11 cellular contexts compared by ENCODE assay signal in genomic region chr19:1084024-1084868, GRCh38. TPM values are rescaled to one million over a fixed set of nuclear protein-coding genes. Genes with fewer than 3 reads are reported as not detected.
DNase-seq lines count a peak whose midpoint lies in the region; ATAC-seq lines count a peak whose summit lies in the region.
"Had no signal": no experiment of that assay in that cellular context is flagged by ENCODE, and none has a peak within 500 bp of the region (broad histone marks: within the 10 kb centered on the region; RNA-seq: fewer than 3 reads in every experiment).

No MANE protein-coding gene starts in this region.

- intact Hi-C loops in activated CD4-positive, alpha-beta memory T cell treated with anti-CD3 and anti-CD28 coated beads for 36 hours (cut with micrococcal nuclease) = no loop called here

- peaks cover 61% of the 10 kb centered on the region for H3K36me3 ChIP-seq in CD8-positive, alpha-beta memory T cell (ENCODE audit: insufficient read depth, low read length)
- peaks cover 32% of the 10 kb centered on the region for H3K36me3 ChIP-seq in HAP-1 (replicated peaks)
- H3K36me3 ChIP-seq: uterus had no signal

- peak overlapping the region; percentile 60 for H3K27ac Mint-ChIP-seq in T-helper 2 cell treated with Interferon-gamma antibody and Interleukin-4, amounts not matched to agents 5 μg/mL and 100 μg/mL, for 36 hours
- H3K27ac Mint-ChIP-seq in CD8-positive, alpha-beta memory T cell = peak overlapping the region; percentile 24 to 82 (median 60)
- peak overlapping the region; percentile 3 for H3K27ac Mint-ChIP-seq in activated CD4-positive, alpha-beta memory T cell treated with anti-CD3 and anti-CD28 coated beads for 36 hours
- peak overlapping the region; percentile 86 for H3K27ac Mint-ChIP-seq in memory B cell

- H3K4me1 Mint-ChIP-seq in T-helper 2 cell treated with Interferon-gamma antibody and Interleukin-4, amounts not matched to agents 5 μg/mL and 100 μg/mL, for 36 hours (ENCODE audit: low read depth) = peaks cover 24% of the 10 kb centered on the region
- peaks cover 36 to 80% (median 41%) of the 10 kb centered on the region in 3 donors for H3K4me1 Mint-ChIP-seq in CD8-positive, alpha-beta memory T cell
- H3K4me1 Mint-ChIP-seq in activated CD4-positive, alpha-beta memory T cell treated with anti-CD3 and anti-CD28 coated beads for 36 hours (ENCODE audit: low read depth) = peaks cover 60% of the 10 kb centered on the region
- H3K4me1 Mint-ChIP-seq in memory B cell = peaks cover 30% of the 10 kb centered on the region

- in situ Hi-C loops in HAP-1 (cut with MboI; ENCODE audit: low sequenced_read_pairs) = no loop called here

- no peak overlapping the region for H3K27ac ChIP-seq in CD8-positive, alpha-beta memory T cell (ENCODE audit: low read depth, low read length)
- H3K27ac ChIP-seq: uterus had no signal

- peaks cover 66% of the 10 kb centered on the region for H3K36me3 Mint-ChIP-seq in T-helper 2 cell treated with Interferon-gamma antibody and Interleukin-4, amounts not matched to agents 5 μg/mL and 100 μg/mL, for 36 hours (ENCODE audit: low read depth)
- H3K36me3 Mint-ChIP-seq in CD8-positive, alpha-beta memory T cell = peaks cover 0 to 78% (median 0%) of the 10 kb centered on the region in 3 donors
- H3K36me3 Mint-ChIP-seq in activated CD4-positive, alpha-beta memory T cell treated with anti-CD3 and anti-CD28 coated beads for 36 hours = peaks cover 57% of the 10 kb centered on the region
- peaks cover 21% of the 10 kb centered on the region for H3K36me3 Mint-ChIP-seq in memory B cell

- no peak for DNase-seq in T-helper 2 cell treated with Interferon-gamma antibody and Interleukin-4, amounts not matched to agents 5 μg/mL and 100 μg/mL, for 36 hours (ENCODE audit: low spot score)
- DNase-seq in T-helper 2 cell (no peak), memory B cell (ENCODE audit: low spot score in 2 of 2) (no peak), NCI-H345 (lab: John Stamatoyannopoulos, UW) (no peak), GM19238 (ENCODE audit: insufficient read length, low spot score) (no peak), HAP-1 (ENCODE audit: low spot score in 2 of 2) (no peak)
- peak in 1 of 5 donors; percentile 25 for DNase-seq in CD8-positive, alpha-beta memory T cell
- peak; percentile 51 for DNase-seq in activated CD4-positive, alpha-beta memory T cell treated with anti-CD3 and anti-CD28 coated beads for 36 hours
- DNase-seq: GDM1, RPMI8226, uterus had no signal

- CTCF ChIA-PET in CD8-positive, alpha-beta memory T cell (lab: Charles Lee) = interaction anchor here (0.9 to 18.7 kb wide), 8 partner anchors 9 to 64 kb away, joined by 3 to 264 read pairs (median 4); partner anchors contain the start of gene ARHGAP45
- CTCF ChIA-PET in activated CD4-positive, alpha-beta memory T cell treated with anti-CD3 and anti-CD28 coated beads for 36 hours (lab: Charles Lee) = interaction anchor here (0.8 to 6.9 kb wide), 2 partner anchors 10 to 18 kb away, joined by 3 to 41 read pairs; partner anchors contain the start of gene ARHGAP45

- H3K27me3 Mint-ChIP-seq in T-helper 2 cell treated with Interferon-gamma antibody and Interleukin-4, amounts not matched to agents 5 μg/mL and 100 μg/mL, for 36 hours (ENCODE audit: low read depth) = no peaks in the 10 kb centered on the region
- H3K27me3 Mint-ChIP-seq in CD8-positive, alpha-beta memory T cell = peaks cover 0 to 5% of the 10 kb centered on the region in 2 donors
- H3K27me3 Mint-ChIP-seq in activated CD4-positive, alpha-beta memory T cell treated with anti-CD3 and anti-CD28 coated beads for 36 hours = no peaks in the 10 kb centered on the region
- H3K27me3 Mint-ChIP-seq in memory B cell = no peaks in the 10 kb centered on the region

- H3K9me3 Mint-ChIP-seq in T-helper 2 cell treated with Interferon-gamma antibody and Interleukin-4, amounts not matched to agents 5 μg/mL and 100 μg/mL, for 36 hours = no peaks in the 10 kb centered on the region
- H3K9me3 Mint-ChIP-seq in CD8-positive, alpha-beta memory T cell = no peaks in the 10 kb centered on the region
- no peaks in the 10 kb centered on the region for H3K9me3 Mint-ChIP-seq in activated CD4-positive, alpha-beta memory T cell treated with anti-CD3 and anti-CD28 coated beads for 36 hours
- no peaks in the 10 kb centered on the region for H3K9me3 Mint-ChIP-seq in memory B cell

- no peak overlapping the region for H3K4me3 Mint-ChIP-seq in T-helper 2 cell treated with Interferon-gamma antibody and Interleukin-4, amounts not matched to agents 5 μg/mL and 100 μg/mL, for 36 hours
- peak overlapping the region in 2 of 7 donors; percentile 39 to 44 for H3K4me3 Mint-ChIP-seq in CD8-positive, alpha-beta memory T cell
- no peak overlapping the region for H3K4me3 Mint-ChIP-seq in activated CD4-positive, alpha-beta memory T cell treated with anti-CD3 and anti-CD28 coated beads for 36 hours
- no peak overlapping the region for H3K4me3 Mint-ChIP-seq in memory B cell

- no peak for ATAC-seq in memory B cell (ENCODE audit: low read depth)

- POLR2A ChIA-PET in CD8-positive, alpha-beta memory T cell (lab: Charles Lee) = interaction anchor here (1.0 to 18.2 kb wide), 5 partner anchors 10 to 176 kb away, joined by 3 to 737 read pairs (median 5); partner anchors contain the start of gene ARHGAP45
- POLR2A ChIA-PET in activated CD4-positive, alpha-beta memory T cell treated with anti-CD3 and anti-CD28 coated beads for 36 hours (lab: Charles Lee) = interaction anchor here (0.6 to 4.6 kb wide), 2 partner anchors 10 to 185 kb away, joined by 3 to 26 read pairs; partner anchors contain the start of genes CIRBP and POLR2E

- no peak overlapping the region for H3K4me3 ChIP-seq in CD8-positive, alpha-beta memory T cell (ENCODE audit: low read length)
- H3K4me3 ChIP-seq in HAP-1 = no peak overlapping the region
- H3K4me3 ChIP-seq: uterus had no signal

- peaks cover 77% of the 10 kb centered on the region for H3K4me1 ChIP-seq in CD8-positive, alpha-beta memory T cell (ENCODE audit: insufficient read depth, low read length)
- H3K4me1 ChIP-seq in HAP-1 = peaks cover 3% of the 10 kb centered on the region; the same call in 1 of the 2 replicates

- no peaks in the 10 kb centered on the region for H3K27me3 ChIP-seq in CD8-positive, alpha-beta memory T cell (ENCODE audit: insufficient read depth, low read length, poor library complexity, severe bottlenecking)
- no peaks in the 10 kb centered on the region for H3K27me3 ChIP-seq in HAP-1 (ENCODE audit: low read depth)
- H3K27me3 ChIP-seq: uterus had no signal

- H3K9me3 ChIP-seq in CD8-positive, alpha-beta memory T cell (ENCODE audit: low read length) = no peaks in the 10 kb centered on the region
- H3K9me3 ChIP-seq in HAP-1 = no peaks in the 10 kb centered on the region
- H3K9me3 ChIP-seq: uterus had no signal

RNA-seq across cellular contexts. Expression of gene POLR2E, which starts 10.9 kb away (rescaled TPM):
- total RNA-seq in CD8-positive, alpha-beta memory T cell = 100 to 1,000 TPM; 270 to 278 TPM
- polyA plus RNA-seq in CD8-positive, alpha-beta memory T cell = 249 TPM
- total RNA-seq in activated CD4-positive, alpha-beta memory T cell treated with anti-CD3 and anti-CD28 coated beads for 36 hours = 100 to 1,000 TPM; 204 to 207 TPM

RNA-seq across cellular contexts. Expression of gene ARHGAP45, which starts 17.3 kb away (rescaled TPM):
- 100 to 1,000 TPM; 212 to 220 TPM for total RNA-seq in CD8-positive, alpha-beta memory T cell
- polyA plus RNA-seq in CD8-positive, alpha-beta memory T cell = 478 TPM
- total RNA-seq in activated CD4-positive, alpha-beta memory T cell treated with anti-CD3 and anti-CD28 coated beads for 36 hours = 100 to 1,000 TPM; 136 to 142 TPM

RNA-seq across cellular contexts. Expression of gene GPX4, which starts 19.5 kb away (rescaled TPM):
- total RNA-seq in CD8-positive, alpha-beta memory T cell = 100 to 1,000 TPM; 222 TPM
- polyA plus RNA-seq in CD8-positive, alpha-beta memory T cell = 373 TPM
- total RNA-seq in activated CD4-positive, alpha-beta memory T cell treated with anti-CD3 and anti-CD28 coated beads for 36 hours = 100 to 1,000 TPM; 274 to 275 TPM

RNA-seq across cellular contexts. Expression of gene ABCA7, which starts 44.3 kb away (rescaled TPM):
- total RNA-seq in CD8-positive, alpha-beta memory T cell = 10 to 100 TPM; 33.8 to 39.5 TPM
- 14.1 TPM for polyA plus RNA-seq in CD8-positive, alpha-beta memory T cell
- 10 to 100 TPM; 28.3 to 29.3 TPM for total RNA-seq in activated CD4-positive, alpha-beta memory T cell treated with anti-CD3 and anti-CD28 coated beads for 36 hours

RNA-seq across cellular contexts. Expression of gene CNN2, which starts 57.8 kb away (rescaled TPM):
- 10 to 100 TPM; 78.1 to 78.9 TPM for total RNA-seq in CD8-positive, alpha-beta memory T cell
- 792 TPM for polyA plus RNA-seq in CD8-positive, alpha-beta memory T cell
- total RNA-seq in activated CD4-positive, alpha-beta memory T cell treated with anti-CD3 and anti-CD28 coated beads for 36 hours = 100 to 1,000 TPM; 123 to 130 TPM

Comparison
In these comparisons a context has a peak if more than half of its experiments do, and no peak if none do; other contexts are left out.
1. H3K27ac Mint-ChIP-seq: peak in every context shown above with its lines; median percentile 86 in memory B cell; 60 in T-helper 2 cell treated with Interferon-gamma antibody and Interleukin-4, amounts not matched to agents 5 μg/mL and 100 μg/mL, for 36 hours; 60 in CD8-positive, alpha-beta memory T cell; 3 in activated CD4-positive, alpha-beta memory T cell treated with anti-CD3 and anti-CD28 coated beads for 36 hours.